ENCODE assay signal across 12 cellular contexts in genomic region chr11:326592-326841, GRCh38. TPM values are rescaled to one million over a fixed set of nuclear protein-coding genes. Genes with fewer than 3 reads are reported as not detected.
DNase-seq lines count a peak whose midpoint lies in the region; ATAC-seq and TF ChIP-seq lines count a peak whose summit lies in the region.
"Had no signal": no experiment of that assay in that cellular context is flagged by ENCODE, and none has a peak within 500 bp of the region (broad histone marks: within the 10 kb centered on the region; RNA-seq: fewer than 3 reads in every experiment).

No MANE protein-coding gene starts in this region.

- H3K4me1 ChIP-seq in muscle layer of duodenum (ENCODE audit: control insufficient read depth in 1 of 2, insufficient read depth in 2 of 2, low read length in 2 of 2) (peaks cover 19 to 21% of the 10 kb centered on the region in 2 donors), upper lobe of right lung (peaks cover 43% of the 10 kb centered on the region)

- no peaks in the 10 kb centered on the region for H3K9me3 Mint-ChIP-seq in activated naive CD4-positive, alpha-beta T cell treated with anti-CD3 and anti-CD28 coated beads for 36 hours

- intact Hi-C loops in activated naive CD4-positive, alpha-beta T cell treated with anti-CD3 and anti-CD28 coated beads for 36 hours (cut with micrococcal nuclease): no loop called here
- intact Hi-C loops in upper lobe of right lung (cut with DNase I): no loop called here

- no peaks in the 10 kb centered on the region for H3K27me3 Mint-ChIP-seq in activated naive CD4-positive, alpha-beta T cell treated with anti-CD3 and anti-CD28 coated beads for 36 hours (ENCODE audit: low read depth)
- H3K27me3 Mint-ChIP-seq: type B pancreatic cell had no signal

- H3K36me3 Mint-ChIP-seq in activated naive CD4-positive, alpha-beta T cell treated with anti-CD3 and anti-CD28 coated beads for 36 hours (ENCODE audit: low read depth): no peaks in the 10 kb centered on the region
- H3K36me3 Mint-ChIP-seq: type B pancreatic cell had no signal

- ATAC-seq in upper lobe of right lung: no peak
- no peak for ATAC-seq in GM19395 (IDR thresholded peaks at IDR 0.05; ENCODE audit: unreplicated experiment)
- no peak for ATAC-seq in HG03565 (IDR thresholded peaks at IDR 0.05; ENCODE audit: unreplicated experiment)

- no peak for DNase-seq in activated naive CD4-positive, alpha-beta T cell treated with anti-CD3 and anti-CD28 coated beads for 36 hours
- no peak for DNase-seq in activated naive CD4-positive, alpha-beta T cell treated with anti-CD3 and anti-CD28 coated beads, Interleukin-2, amount 50 U/mL, for 16 hours
- DNase-seq in upper lobe of right lung (no peak), WERI-Rb-1 (no peak)

- no peaks in the 10 kb centered on the region for H3K9me3 ChIP-seq in muscle layer of duodenum (ENCODE audit: control insufficient read depth in 1 of 2, low read length in 2 of 2)
- H3K9me3 ChIP-seq in upper lobe of right lung: no peaks in the 10 kb centered on the region
- H3K9me3 ChIP-seq in WERI-Rb-1 (ENCODE audit: severe bottlenecking): no peaks in the 10 kb centered on the region

- TF ChIP-seq CTCF in upper lobe of right lung (IDR thresholded peaks at IDR 0.05) (no peak), WERI-Rb-1 (IDR thresholded peaks at IDR 0.05; ENCODE audit: low read depth, low read length) (no peak)

- peak overlapping the region; percentile 98 for H3K27ac Mint-ChIP-seq in activated naive CD4-positive, alpha-beta T cell treated with anti-CD3 and anti-CD28 coated beads for 36 hours

- no peaks in the 10 kb centered on the region for H3K36me3 ChIP-seq in muscle layer of duodenum (ENCODE audit: control insufficient read depth in 1 of 2, insufficient read depth in 2 of 2, low read length in 2 of 2)
- no peaks in the 10 kb centered on the region for H3K36me3 ChIP-seq in upper lobe of right lung
- H3K36me3 ChIP-seq in WERI-Rb-1: no peaks in the 10 kb centered on the region

- H3K27me3 ChIP-seq in muscle layer of duodenum (ENCODE audit: low read depth, low read length) (no peaks in the 10 kb centered on the region), upper lobe of right lung (no peaks in the 10 kb centered on the region), WERI-Rb-1 (ENCODE audit: insufficient read depth, low read depth, severe bottlenecking) (no peaks in the 10 kb centered on the region)

- H3K27ac ChIP-seq in angular gyrus (ENCODE audit: low read depth, low read length): peak overlapping the region; percentile 87
- peak overlapping the region; percentile 89 for H3K27ac ChIP-seq in muscle layer of duodenum (ENCODE audit: low read length)
- H3K27ac ChIP-seq in upper lobe of right lung: peak overlapping the region; percentile 87
- H3K27ac ChIP-seq in WERI-Rb-1: no peak overlapping the region

- peak overlapping the region in 1 of 2 donors; percentile 23 for H3K4me3 ChIP-seq in muscle layer of duodenum (ENCODE audit: low read depth in 1 of 2, low read length in 2 of 2)
- H3K4me3 ChIP-seq in upper lobe of right lung: no peak overlapping the region
- H3K4me3 ChIP-seq in WERI-Rb-1 (ENCODE audit: low read depth, low read length): no peak overlapping the region

- CTCF ChIA-PET in activated naive CD4-positive, alpha-beta T cell treated with anti-CD3 and anti-CD28 coated beads for 36 hours (lab: Charles Lee): interaction anchor here (1.3 to 1.7 kb wide), 3 partner anchors 14 to 76 kb away, joined by 3 to 5 read pairs (median 4); no protein-coding TSS in a partner anchor

- H3K4me1 Mint-ChIP-seq in activated naive CD4-positive, alpha-beta T cell treated with anti-CD3 and anti-CD28 coated beads for 36 hours (ENCODE audit: low read depth): peaks cover 68% of the 10 kb centered on the region

- peak overlapping the region; percentile 72 for H3K4me3 Mint-ChIP-seq in activated naive CD4-positive, alpha-beta T cell treated with anti-CD3 and anti-CD28 coated beads for 36 hours
- H3K4me3 Mint-ChIP-seq: type B pancreatic cell had no signal

RNA-seq across cellular contexts. Expression of gene IFITM3, which starts 5.9 kb away (rescaled TPM):
- 10 to 100 TPM; 54.5 to 56.6 TPM for total RNA-seq in activated naive CD4-positive, alpha-beta T cell treated with anti-CD3 and anti-CD28 coated beads for 36 hours
- total RNA-seq in upper lobe of right lung: 692 TPM

RNA-seq across cellular contexts. Expression of gene IFITM1, which starts 12.7 kb away (rescaled TPM):
- total RNA-seq in activated naive CD4-positive, alpha-beta T cell treated with anti-CD3 and anti-CD28 coated beads for 36 hours: 100 to 1,000 TPM; 359 to 378 TPM
- 128 TPM for total RNA-seq in upper lobe of right lung

RNA-seq across cellular contexts. Expression of gene IFITM2, which starts 18.9 kb away (rescaled TPM):
- total RNA-seq in activated naive CD4-positive, alpha-beta T cell treated with anti-CD3 and anti-CD28 coated beads for 36 hours: 100 to 1,000 TPM; 760 to 802 TPM
- total RNA-seq in upper lobe of right lung: 521 TPM

RNA-seq across cellular contexts. Expression of gene IFITM5, which starts 27.2 kb away (rescaled TPM):
- total RNA-seq in activated naive CD4-positive, alpha-beta T cell treated with anti-CD3 and anti-CD28 coated beads for 36 hours: not detected
- total RNA-seq in upper lobe of right lung: not detected
- total RNA-seq: dermis microvascular lymphatic vessel endothelial cell, LHCN-M2, myocyte had no signal

RNA-seq across cellular contexts. Expression of gene PGGHG, which starts 37.6 kb away (rescaled TPM):
- total RNA-seq in activated naive CD4-positive, alpha-beta T cell treated with anti-CD3 and anti-CD28 coated beads for 36 hours: 100 to 1,000 TPM in 1 of 2 experiments, 10 to 100 TPM in 1; 99.6 to 101 TPM
- 105 TPM for total RNA-seq in upper lobe of right lung

Comparison
In these comparisons a context has a peak if more than half of its experiments do, and no peak if none do; other contexts are left out.
1. RNA of gene IFITM3, which starts 5.9 kb away (total RNA-seq): 692 TPM in upper lobe of right lung (single experiment); 54.5 to 56.6 TPM in activated naive CD4-positive, alpha-beta T cell treated with anti-CD3 and anti-CD28 coated beads for 36 hours; every median in the first group is over 10 times any median in the second.